ENCODE assay signal across 1 cellular context in genomic region chr6:151300267-151300930, GRCh38.
TF ChIP-seq lines count a peak whose summit lies in the region.

No MANE protein-coding gene starts in this region.

TF ChIP-seq in IMR-90, 13 proteins besides CTCF, POLR2A, EP300 and RAD21:
- TF ChIP-seq FOS (IDR thresholded peaks at IDR 0.05; ENCODE audit: low read depth, low read length) (no peak), BHLHE40 (IDR thresholded peaks at IDR 0.05; ENCODE audit: low read depth, low read length) (no peak), MXI1 (IDR thresholded peaks at IDR 0.05; ENCODE audit: borderline replicate concordance, low read depth, low read length) (no peak), RFX5 (IDR thresholded peaks at IDR 0.05; ENCODE audit: low read depth, low read length) (no peak), NFE2L2 (IDR thresholded peaks at IDR 0.05; ENCODE audit: low read depth, low read length) (no peak)
TF ChIP-seq in IMR-90: peak in this region for 0.
